Comparison of ENCODE assay signal across 11 cellular contexts in the genomic region with DNA sequence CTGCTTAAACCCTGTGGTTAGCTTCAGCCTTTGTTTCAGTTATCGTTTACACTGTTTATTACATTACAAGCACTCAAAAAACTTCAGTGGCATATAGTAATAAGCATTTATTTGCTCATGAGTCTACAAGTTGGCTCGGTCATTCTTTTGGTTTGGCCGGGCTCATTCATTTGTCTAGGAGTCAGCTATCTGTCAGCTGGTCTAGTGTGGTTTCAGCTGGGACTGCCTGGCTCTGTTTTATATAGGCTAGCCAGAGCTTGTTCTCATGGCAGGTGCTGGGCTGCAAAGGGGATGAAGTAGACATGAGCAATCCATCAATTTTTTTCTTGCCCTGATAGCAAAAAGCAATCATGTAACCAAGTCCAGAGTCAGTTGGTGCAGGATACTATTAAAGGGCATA.
A peak's percentile ranks its signal among the peaks of the same experiment; 100 is the strongest.
DNase-seq lines count a peak whose midpoint lies in the region; ATAC-seq, FAIRE-seq and TF ChIP-seq lines count a peak whose summit lies in the region.
"Had no signal": no experiment of that assay in that cellular context is flagged by ENCODE, and none has a peak within 500 bp of the region (broad histone marks: within the 10 kb centered on the region; RNA-seq: fewer than 3 reads in every experiment).

No MANE protein-coding gene starts in this region.

- DNase-seq in Right ventricle myocardium inferior (ENCODE audit: missing footprints) (peak; percentile 69), right atrium auricular region (ENCODE audit: low spot score) (no peak), astrocyte of the cerebellum (ENCODE audit: low read depth) (peak; percentile 70), keratinocyte (ENCODE audit: low read depth, low spot score) (peak; percentile 50), HFFc6 (no peak), GM19240 (ENCODE audit: insufficient read length, low spot score) (no peak), NCI-H524 treated with DMSO at 0.1 percent for 48 hours (lab: John Stamatoyannopoulos, UW) (no peak)
- DNase-seq: activated naive CD4-positive, alpha-beta T cell treated with anti-CD3 and anti-CD28 coated beads, Interleukin-2, amount 50 U/mL, for 16 hours had no signal

- no peak overlapping the region for H3K4me2 ChIP-seq in keratinocyte (ENCODE audit: control insufficient read depth, extremely low read depth, insufficient read depth, low read depth, low read length)
- H3K4me2 ChIP-seq: A549 had no signal

- TF ChIP-seq CTCF in right atrium auricular region (IDR thresholded peaks at IDR 0.05) (no peak), astrocyte of the cerebellum (IDR thresholded peaks at IDR 0.05; ENCODE audit: low read depth, low read length, missing control alignments) (no peak), keratinocyte (optimal IDR thresholded peaks at IDR 0.05 in 1 of 3, IDR thresholded peaks at IDR 0.05 in 1 of 3, conservative IDR thresholded peaks at IDR 0.05 in 1 of 3; ENCODE audit: extremely low read depth in 1 of 3, insufficient read depth in 2 of 3, low read length in 3 of 3) (no peak), HFFc6 (IDR thresholded peaks at IDR 0.05) (no peak)

- H3K36me3 ChIP-seq in right atrium auricular region = peaks cover 11% of the 10 kb centered on the region
- peaks cover 3 to 5% of the 10 kb centered on the region in 2 experiments for H3K36me3 ChIP-seq in keratinocyte (ENCODE audit: control insufficient read depth in 2 of 2, extremely low read depth in 1 of 2, insufficient read depth in 2 of 2, low read length in 2 of 2)

- dilution Hi-C loops in keratinocyte (cut with MboI; ENCODE audit: extremely low pct_ligation_motif_present, low sequenced_read_pairs) = no loop called here

- H3K9ac ChIP-seq in keratinocyte (ENCODE audit: control insufficient read depth, extremely low read depth, insufficient read depth, low read length) = no peak overlapping the region

- no peaks in the 10 kb centered on the region for H3K9me1 ChIP-seq in keratinocyte (ENCODE audit: control insufficient read depth, extremely low read depth, insufficient read depth, low read length)

- ATAC-seq in Right ventricle myocardium inferior = peak; percentile 90
- no peak for ATAC-seq in HG03457 (IDR thresholded peaks at IDR 0.05; ENCODE audit: unreplicated experiment)
- ATAC-seq: A549, K562 had no signal

- H3K9me3 Mint-ChIP-seq in HFFc6 = no peaks in the 10 kb centered on the region

- H3K27ac Mint-ChIP-seq in HFFc6 = no peak overlapping the region

- intact Hi-C loops in Right ventricle myocardium inferior (cut with DNase I) = no loop called here

- H3K27ac ChIP-seq in right atrium auricular region = no peak overlapping the region
- H3K27ac ChIP-seq in keratinocyte (ENCODE audit: control insufficient read depth, insufficient read depth, low read length) = no peak overlapping the region
- H3K27ac ChIP-seq: A549 had no signal

- H3K9me3 ChIP-seq in right atrium auricular region (no peaks in the 10 kb centered on the region), keratinocyte (ENCODE audit: control insufficient read depth, low read depth, low read length) (no peaks in the 10 kb centered on the region)
- H3K9me3 ChIP-seq: A549 had no signal

- H3K27me3 ChIP-seq in right atrium auricular region = no peaks in the 10 kb centered on the region
- H3K27me3 ChIP-seq in keratinocyte (ENCODE audit: control insufficient read depth, extremely low read depth, insufficient read depth, low read length) = no peaks in the 10 kb centered on the region

- H3K79me2 ChIP-seq in keratinocyte (ENCODE audit: control insufficient read depth, insufficient read depth, low read length) = no peaks in the 10 kb centered on the region

- no peaks in the 10 kb centered on the region for H3K4me1 Mint-ChIP-seq in HFFc6 (ENCODE audit: low read depth)

- in situ Hi-C loops in astrocyte of the cerebellum (cut with HindIII; ENCODE audit: low sequenced_read_pairs) = no loop called here

- peak; percentile 97 for FAIRE-seq in keratinocyte (lab: Jason Lieb, UNC)
- FAIRE-seq: A549, K562 had no signal

- H3K4me1 ChIP-seq in right atrium auricular region (peaks cover 0 to 13% of the 10 kb centered on the region in 2 donors), keratinocyte (ENCODE audit: control insufficient read depth, extremely low read depth, insufficient read depth, low read length) (peaks cover 14% of the 10 kb centered on the region)
- H3K4me1 ChIP-seq: A549 had no signal

- no peak overlapping the region for H3K4me3 ChIP-seq in right atrium auricular region
- no peak overlapping the region for H3K4me3 ChIP-seq in astrocyte of the cerebellum (ENCODE audit: low read depth, low read length)
- no peak overlapping the region for H3K4me3 ChIP-seq in keratinocyte (ENCODE audit: control insufficient read depth in 2 of 3, extremely low read depth in 1 of 3, insufficient read depth in 2 of 3, low read depth in 1 of 3, low read length in 3 of 3)
- H3K4me3 ChIP-seq: A549, K562 had no signal

- no peaks in the 10 kb centered on the region for H3K27me3 Mint-ChIP-seq in HFFc6 (ENCODE audit: insufficient read depth)

- no peak overlapping the region for H2AFZ ChIP-seq in keratinocyte (ENCODE audit: control insufficient read depth, low read length)

- no peak overlapping the region for H3K4me3 Mint-ChIP-seq in HFFc6

- peaks cover 21% of the 10 kb centered on the region for H3K36me3 Mint-ChIP-seq in HFFc6 (ENCODE audit: low read depth)

- H4K20me1 ChIP-seq in keratinocyte (ENCODE audit: control insufficient read depth, extremely low read depth, insufficient read depth, low read length) = no peaks in the 10 kb centered on the region

Comparison
In these comparisons a context has a peak if more than half of its experiments do, and no peak if none do; other contexts are left out.
1. DNase-seq: peak in Right ventricle myocardium inferior (single experiment), astrocyte of the cerebellum (single experiment) and keratinocyte (single experiment); none in right atrium auricular region (single experiment), HFFc6 (single experiment), GM19240 (single experiment) and NCI-H524 treated with DMSO at 0.1 percent for 48 hours (single experiment).